18 cellular contexts compared by ENCODE assay signal in the genomic region with DNA sequence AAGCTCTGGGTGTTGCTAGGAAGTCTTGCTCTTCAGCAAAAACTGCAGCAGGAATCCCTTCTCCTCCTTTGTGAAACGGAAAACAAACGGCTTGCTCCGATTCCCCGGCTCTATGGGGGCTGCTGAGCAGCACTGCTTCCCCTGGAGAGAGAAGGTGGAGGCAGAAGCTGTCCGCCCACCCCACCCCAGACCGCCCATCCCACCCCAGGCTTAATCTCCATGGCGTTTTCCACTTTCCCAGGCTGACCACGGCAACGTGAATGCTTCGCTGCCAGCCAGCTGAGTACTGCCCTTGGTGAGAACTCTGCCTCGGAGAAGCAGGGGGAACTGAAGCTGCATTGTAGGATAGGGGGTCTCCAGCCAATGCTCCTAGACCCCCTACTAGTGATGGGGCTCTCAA.
DNase-seq lines count a peak whose midpoint lies in the region; ATAC-seq, FAIRE-seq and TF ChIP-seq lines count a peak whose summit lies in the region.
"Had no signal": no experiment of that assay in that cellular context is flagged by ENCODE, and none has a peak within 500 bp of the region (broad histone marks: within the 10 kb centered on the region; RNA-seq: fewer than 3 reads in every experiment).

No MANE protein-coding gene starts in this region.

- H3K4me3 ChIP-seq in CD4-positive, CD25-positive, alpha-beta regulatory T cell (ENCODE audit: low read depth, low read length): no peak overlapping the region
- H3K4me3 ChIP-seq in GM12865 (ENCODE audit: low read depth, low read length) (peak overlapping the region; percentile 38), GM12878 (peak overlapping the region; percentile 29; the same call in 1 of the 2 replicates), neural progenitor cell (no peak overlapping the region)
- H3K4me3 ChIP-seq: cardiac muscle cell, Peyer's patch, SJSA1 had no signal

- no peak for TF ChIP-seq EP300 in GM12878 (IDR thresholded peaks at IDR 0.05; ENCODE audit: borderline replicate concordance in 1 of 2, control insufficient read depth in 1 of 2, low read depth in 2 of 2, low read length in 2 of 2)

- no peaks in the 10 kb centered on the region for H3K9me3 ChIP-seq in CD4-positive, CD25-positive, alpha-beta regulatory T cell (ENCODE audit: control insufficient read depth in 2 of 2, low read length in 2 of 2)
- H3K9me3 ChIP-seq in GM12878 (replicated peaks; ENCODE audit: control insufficient read depth, insufficient read depth, low read length) (peaks cover 6% of the 10 kb centered on the region), neural progenitor cell (ENCODE audit: low read depth) (no peaks in the 10 kb centered on the region)
- H3K9me3 ChIP-seq: Peyer's patch, SJSA1 had no signal

- no peak overlapping the region for H3K27ac ChIP-seq in CD4-positive, CD25-positive, alpha-beta regulatory T cell (ENCODE audit: insufficient read depth, low read length, poor library complexity, severe bottlenecking)
- H3K27ac ChIP-seq in GM12878 (ENCODE audit: control insufficient read depth, insufficient read depth) (peak overlapping the region; percentile 90), neural progenitor cell (no peak overlapping the region)
- H3K27ac ChIP-seq: cardiac muscle cell, Peyer's patch, SJSA1 had no signal

- no peak for ATAC-seq in CD4-positive, CD25-positive, alpha-beta regulatory T cell (ENCODE audit: low read depth in 2 of 2)
- ATAC-seq in GM12878 (no peak), HG02973 (IDR thresholded peaks at IDR 0.05; ENCODE audit: unreplicated experiment) (no peak), HG03039 (IDR thresholded peaks at IDR 0.05; ENCODE audit: unreplicated experiment) (no peak)
- ATAC-seq: HCT116 had no signal

- no peak for TF ChIP-seq POLR2A in GM12878 (IDR thresholded peaks at IDR 0.05; ENCODE audit: low read depth, low read length)

- no peaks in the 10 kb centered on the region for H3K9me3 Mint-ChIP-seq in CD4-positive, CD25-positive, alpha-beta regulatory T cell
- peaks cover 4% of the 10 kb centered on the region for H3K9me3 Mint-ChIP-seq in neural progenitor cell
- H3K9me3 Mint-ChIP-seq: stimulated activated naive CD8-positive, alpha-beta T cell treated with anti-CD3 and anti-CD28 coated beads, Interleukin-15, amount 100 ng/mL, for 72 hours had no signal

- RAD21 ChIA-PET in GM12878 (lab: Charles Lee; ENCODE audit: unreplicated experiment): interaction anchor here (0.6 to 5.5 kb wide), 9 partner anchors 12 to 756 kb away, joined by 3 to 51 read pairs (median 4); no protein-coding TSS in a partner anchor

- H3K4me2 ChIP-seq in GM12878 (ENCODE audit: control insufficient read depth, insufficient read depth) (peak overlapping the region; percentile 87), neural progenitor cell (peak overlapping the region; percentile 49)

- H4K20me1 ChIP-seq in GM12878 (ENCODE audit: control insufficient read depth, insufficient read depth): no peaks in the 10 kb centered on the region
- no peaks in the 10 kb centered on the region for H4K20me1 ChIP-seq in neural progenitor cell (ENCODE audit: low read depth)

- peaks cover 33% of the 10 kb centered on the region for H3K36me3 Mint-ChIP-seq in CD4-positive, CD25-positive, alpha-beta regulatory T cell
- peaks cover 2% of the 10 kb centered on the region for H3K36me3 Mint-ChIP-seq in neural progenitor cell

- intact Hi-C loops in GM12878 (cut with micrococcal nuclease; ENCODE audit: unreplicated experiment): no loop called here

- peaks cover 12 to 85% (median 58%) of the 10 kb centered on the region in 4 donors for H3K4me1 Mint-ChIP-seq in CD4-positive, CD25-positive, alpha-beta regulatory T cell
- H3K4me1 Mint-ChIP-seq in neural progenitor cell: peaks cover 59% of the 10 kb centered on the region

- in situ Hi-C loops in GM12878 (cut with MboI): no loop called here

- H3K27ac Mint-ChIP-seq in CD4-positive, CD25-positive, alpha-beta regulatory T cell: peak overlapping the region; percentile 1 to 79 (median 74)
- H3K27ac Mint-ChIP-seq in neural progenitor cell: peak overlapping the region; percentile 97
- H3K27ac Mint-ChIP-seq: type B pancreatic cell had no signal

- peaks cover 93% of the 10 kb centered on the region for H3K79me2 ChIP-seq in GM12878 (ENCODE audit: control insufficient read depth, insufficient read depth, low read length)
- no peaks in the 10 kb centered on the region for H3K79me2 ChIP-seq in neural progenitor cell (ENCODE audit: low read depth)

- H3K4me1 ChIP-seq in CD4-positive, CD25-positive, alpha-beta regulatory T cell (ENCODE audit: control insufficient read depth, insufficient read depth, low read length, poor library complexity, severe bottlenecking): peaks cover 40% of the 10 kb centered on the region
- H3K4me1 ChIP-seq in GM12878 (ENCODE audit: control insufficient read depth, insufficient read depth, low read length): peaks cover 81% of the 10 kb centered on the region
- peaks cover 25% of the 10 kb centered on the region for H3K4me1 ChIP-seq in neural progenitor cell
- H3K4me1 ChIP-seq: SJSA1 had no signal

- H3K27me3 Mint-ChIP-seq in CD4-positive, CD25-positive, alpha-beta regulatory T cell: no peaks in the 10 kb centered on the region
- peaks cover 7% of the 10 kb centered on the region for H3K27me3 Mint-ChIP-seq in neural progenitor cell (ENCODE audit: insufficient read depth, low read depth)
- H3K27me3 Mint-ChIP-seq: stimulated activated naive CD8-positive, alpha-beta T cell treated with anti-CD3 and anti-CD28 coated beads, Interleukin-15, amount 100 ng/mL, for 72 hours; type B pancreatic cell had no signal

- CTCF ChIA-PET in GM12878 (lab: Yijun Ruan, JAX): interaction anchor here (0.7 to 1.4 kb wide), 4 partner anchors 9 to 32 kb away, joined by 3 to 5 read pairs (median 3); no protein-coding TSS in a partner anchor

- peaks cover 15% of the 10 kb centered on the region for H3K36me3 ChIP-seq in CD4-positive, CD25-positive, alpha-beta regulatory T cell (ENCODE audit: control insufficient read depth, insufficient read depth, low read length)
- H3K36me3 ChIP-seq in GM12878 (ENCODE audit: control insufficient read depth in 2 of 2, insufficient read depth in 2 of 2, low read length in 1 of 2) (peaks cover 1 to 4% of the 10 kb centered on the region in 2 experiments; a peak in 3 of 4 replicates), neural progenitor cell (no peaks in the 10 kb centered on the region)
- H3K36me3 ChIP-seq: cardiac muscle cell, Peyer's patch, SJSA1 had no signal

- no peak for FAIRE-seq in GM12878 (lab: Jason Lieb, UNC)

- no peak for TF ChIP-seq RAD21 in GM12878 (IDR thresholded peaks at IDR 0.05; ENCODE audit: insufficient read depth, low read depth, low read length)

- no peak overlapping the region for H2AFZ ChIP-seq in GM12878 (ENCODE audit: control insufficient read depth, low read depth, low read length)
- no peak overlapping the region for H2AFZ ChIP-seq in neural progenitor cell (replicated peaks)

- no peak overlapping the region for H3K4me3 Mint-ChIP-seq in CD4-positive, CD25-positive, alpha-beta regulatory T cell
- peak overlapping the region; percentile 61 for H3K4me3 Mint-ChIP-seq in neural progenitor cell
- H3K4me3 Mint-ChIP-seq: stimulated activated naive CD8-positive, alpha-beta T cell treated with anti-CD3 and anti-CD28 coated beads, Interleukin-15, amount 100 ng/mL, for 72 hours; type B pancreatic cell had no signal

- BruUV-seq in GM12878 (replicated peaks; lab: Mats Ljungman, UMichigan): no TSS peak

- peak overlapping the region; percentile 66 for H3K9ac ChIP-seq in GM12878 (ENCODE audit: control insufficient read depth, insufficient read depth, low read length)
- H3K9ac ChIP-seq in neural progenitor cell: no peak overlapping the region

- H3K27me3 ChIP-seq in CD4-positive, CD25-positive, alpha-beta regulatory T cell (ENCODE audit: control insufficient read depth, insufficient read depth, low read length): no peaks in the 10 kb centered on the region
- no peaks in the 10 kb centered on the region for H3K27me3 ChIP-seq in GM12878 (replicated peaks in 1 of 2; ENCODE audit: control insufficient read depth in 2 of 2, insufficient read depth in 2 of 2, low read length in 1 of 2)
- no peaks in the 10 kb centered on the region for H3K27me3 ChIP-seq in neural progenitor cell
- H3K27me3 ChIP-seq: cardiac muscle cell, Peyer's patch, SJSA1 had no signal

- no peaks in the 10 kb centered on the region for H3F3A ChIP-seq in neural progenitor cell (ENCODE audit: low read depth)

- SMC1A ChIA-PET in GM12878 (lab: Charles Lee; ENCODE audit: uncharacterized antibody, unreplicated experiment): interaction anchor here (0.7 to 4.5 kb wide), 19 partner anchors 8 to 137 kb away, joined by 3 to 50 read pairs (median 4); no protein-coding TSS in a partner anchor

- DNase-seq in CD4-positive, CD25-positive, alpha-beta regulatory T cell: no peak
- no peak for DNase-seq in GM12865 (ENCODE audit: low read depth)
- no peak for DNase-seq in GM12878 (ENCODE audit: low read depth, low spot score)
- peak; percentile 20 for DNase-seq in neural progenitor cell (ENCODE audit: low spot score)
- no peak for DNase-seq in NCI-H526 (lab: John Stamatoyannopoulos, UW)
- DNase-seq: COR-L47, DND-41, foreskin melanocyte, NCI-H1105 treated with DMSO at 0.1 percent for 48 hours, NCI-H2081, Peyer's patch had no signal

- POLR2A ChIA-PET in GM12878 (lab: Charles Lee): interaction anchor here (0.9 to 2.2 kb wide), 9 partner anchors 9 to 137 kb away, joined by 3 to 11 read pairs (median 4); no protein-coding TSS in a partner anchor

- WGBS in GM12878 (ENCODE audit: insufficient coverage, insufficient replicate concordance, low lambda C conversion rate, missing lambda C conversion rate): 54% methylated on average over 11 of the region's 11 CpGs

- TF ChIP-seq CTCF in GM12865 (IDR thresholded peaks at IDR 0.05; ENCODE audit: insufficient read depth, low read depth, low read length, missing control alignments) (no peak), GM12878 (IDR thresholded peaks at IDR 0.05 in 2 of 3, conservative IDR thresholded peaks at IDR 0.05 in 1 of 3; ENCODE audit: control insufficient read depth in 2 of 3, extremely low read depth in 1 of 3, insufficient read depth in 1 of 3, low read depth in 3 of 3, low read length in 3 of 3) (no peak), neural progenitor cell (IDR thresholded peaks at IDR 0.05) (no peak)

TF ChIP-seq in GM12878, 131 proteins besides CTCF, POLR2A, EP300 and RAD21 (continues in another document):
- no peak for TF ChIP-seq ESRRA (IDR thresholded peaks at IDR 0.05; ENCODE audit: low read length)
- TF ChIP-seq NFXL1 (IDR thresholded peaks at IDR 0.05; ENCODE audit: borderline replicate concordance): no peak
- TF ChIP-seq RBBP5 (conservative IDR thresholded peaks at IDR 0.05): no peak
- TF ChIP-seq, protein P1, sequence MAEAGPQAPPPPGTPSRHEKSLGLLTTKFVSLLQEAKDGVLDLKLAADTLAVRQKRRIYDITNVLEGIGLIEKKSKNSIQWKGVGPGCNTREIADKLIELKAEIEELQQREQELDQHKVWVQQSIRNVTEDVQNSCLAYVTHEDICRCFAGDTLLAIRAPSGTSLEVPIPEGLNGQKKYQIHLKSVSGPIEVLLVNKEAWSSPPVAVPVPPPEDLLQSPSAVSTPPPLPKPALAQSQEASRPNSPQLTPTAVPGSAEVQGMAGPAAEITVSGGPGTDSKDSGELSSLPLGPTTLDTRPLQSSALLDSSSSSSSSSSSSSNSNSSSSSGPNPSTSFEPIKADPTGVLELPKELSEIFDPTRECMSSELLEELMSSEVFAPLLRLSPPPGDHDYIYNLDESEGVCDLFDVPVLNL (IDR thresholded peaks at IDR 0.05; ENCODE audit: low read depth, low read length): no peak

Comparison
In these comparisons a context has a peak if more than half of its experiments do, and no peak if none do; other contexts are left out.
1. H3K4me3 ChIP-seq: peak in GM12865 (single experiment) and GM12878 (single experiment); none in CD4-positive, CD25-positive, alpha-beta regulatory T cell (single experiment) and neural progenitor cell (single experiment).